ENCODE assay signal across 14 cellular contexts in genomic region chr4:183437452-183437851, GRCh38.
"Had no signal": no experiment of that assay in that cellular context is flagged by ENCODE, and none has a peak within 500 bp of the region (broad histone marks: within the 10 kb centered on the region; RNA-seq: fewer than 3 reads in every experiment).

No MANE protein-coding gene starts in this region.

- H3K36me3 Mint-ChIP-seq: activated naive CD4-positive, alpha-beta T cell treated with anti-CD3 and anti-CD28 coated beads, Interleukin-2, amount 50 U/mL, for 72 hours; mesothelial cell of epicardium; naive B cell had no signal

- H3K9ac ChIP-seq: parathyroid adenoma had no signal

- H3K4me1 ChIP-seq: parathyroid adenoma had no signal

- H3K4me3 ChIP-seq: skin epidermis, thyroid gland had no signal

- H3K27me3 Mint-ChIP-seq: activated T-cell treated with anti-CD3 and anti-CD28 coated beads, Interleukin-2, amount 50 U/mL, for 24 hours had no signal

- H3K4me3 Mint-ChIP-seq: activated T-cell treated with anti-CD3 and anti-CD28 coated beads, Interleukin-2, amount 50 U/mL, for 24 hours; mesothelial cell of epicardium; naive B cell; T-helper 2 cell treated with Interferon-gamma antibody and Interleukin-4, amounts not matched to agents 5 μg/mL and 100 μg/mL, for 36 hours had no signal

- H3K9me3 ChIP-seq: thyroid gland had no signal

- H3K27me3 ChIP-seq: thyroid gland had no signal

- DNase-seq: activated effector memory CD4-positive, alpha-beta T cell treated with anti-CD3 and anti-CD28 coated beads, Interleukin-2, amount 50 U/mL, for 16 hours; activated T-cell treated with anti-CD3 and anti-CD28 coated beads, Interleukin-2, amount 50 U/mL, for 24 hours; amygdala; cerebellar nuclear complex; dermis blood vessel endothelial cell; naive B cell; retina; SW 1271; thyroid gland had no signal

- H3K27ac ChIP-seq: parathyroid adenoma, thyroid gland had no signal

- H3K36me3 ChIP-seq: thyroid gland had no signal

- H3K4me1 Mint-ChIP-seq: naive B cell had no signal

- H3K79me2 ChIP-seq: parathyroid adenoma had no signal

- H3K27ac Mint-ChIP-seq: activated naive CD4-positive, alpha-beta T cell treated with anti-CD3 and anti-CD28 coated beads, Interleukin-2, amount 50 U/mL, for 72 hours; activated T-cell treated with anti-CD3 and anti-CD28 coated beads, Interleukin-2, amount 50 U/mL, for 24 hours; mesothelial cell of epicardium; naive B cell; T-helper 2 cell treated with Interferon-gamma antibody and Interleukin-4, amounts not matched to agents 5 μg/mL and 100 μg/mL, for 36 hours had no signal

- H2AFZ ChIP-seq: parathyroid adenoma had no signal

- H3K9me3 Mint-ChIP-seq: activated T-cell treated with anti-CD3 and anti-CD28 coated beads, Interleukin-2, amount 50 U/mL, for 24 hours; mesothelial cell of epicardium; naive B cell; T-helper 2 cell treated with Interferon-gamma antibody and Interleukin-4, amounts not matched to agents 5 μg/mL and 100 μg/mL, for 36 hours had no signal
